ENCODE assay signal across 13 cellular contexts in the genomic region with DNA sequence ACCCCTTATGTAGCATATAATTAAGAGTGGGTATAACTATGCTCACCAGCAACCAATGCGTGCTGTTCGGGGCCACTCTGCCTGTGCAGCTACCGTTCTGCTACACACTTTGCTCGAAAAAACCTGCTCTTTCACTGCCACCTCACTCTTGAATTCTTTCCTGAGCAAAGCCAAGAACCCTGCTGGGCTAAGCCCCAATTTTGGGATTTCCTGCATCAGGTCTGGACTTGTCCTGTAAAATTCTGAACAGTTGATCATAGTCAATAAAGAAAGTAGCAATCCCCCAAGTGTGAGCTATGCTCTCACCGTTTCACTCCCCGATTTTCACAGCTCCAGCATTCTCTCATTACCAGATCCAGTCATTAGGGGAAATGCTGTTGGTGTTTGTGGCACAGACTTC.
A peak's percentile ranks its signal among the peaks of the same experiment; 100 is the strongest.
DNase-seq lines count a peak whose midpoint lies in the region; ATAC-seq, FAIRE-seq and TF ChIP-seq lines count a peak whose summit lies in the region.
"Had no signal": no experiment of that assay in that cellular context is flagged by ENCODE, and none has a peak within 500 bp of the region (broad histone marks: within the 10 kb centered on the region; RNA-seq: fewer than 3 reads in every experiment).

No MANE protein-coding gene starts in this region.

- no peaks in the 10 kb centered on the region for H4K20me1 ChIP-seq in HepG2 (ENCODE audit: insufficient read depth, low read length)
- H4K20me1 ChIP-seq in mammary epithelial cell (ENCODE audit: insufficient read depth, low read length) = no peaks in the 10 kb centered on the region
- H4K20me1 ChIP-seq in PC-9 (ENCODE audit: insufficient read depth) = no peaks in the 10 kb centered on the region

- H3K27me3 ChIP-seq in HepG2 (ENCODE audit: control insufficient read depth in 1 of 2, insufficient read depth in 2 of 2, low read length in 2 of 2) = no peaks in the 10 kb centered on the region
- no peaks in the 10 kb centered on the region for H3K27me3 ChIP-seq in right lobe of liver
- no peaks in the 10 kb centered on the region for H3K27me3 ChIP-seq in mammary epithelial cell (ENCODE audit: insufficient read depth, low read length)
- H3K27me3 ChIP-seq in foreskin keratinocyte = no peaks in the 10 kb centered on the region
- H3K27me3 ChIP-seq in PC-9 (ENCODE audit: insufficient read depth, low read depth) = no peaks in the 10 kb centered on the region

- H3K4me3 ChIP-seq in HepG2 (replicated peaks in 1 of 3; ENCODE audit: insufficient read depth in 1 of 3, low read depth in 2 of 3, low read length in 3 of 3) (no peak overlapping the region), right lobe of liver (no peak overlapping the region), mammary epithelial cell (replicated peaks in 1 of 3; ENCODE audit: insufficient read depth in 1 of 3, low read depth in 2 of 3, low read length in 3 of 3) (no peak overlapping the region), PC-9 (no peak overlapping the region)
- H3K4me3 ChIP-seq: GM12878 had no signal

- H3K79me2 ChIP-seq in HepG2 (ENCODE audit: insufficient read depth, low read length) (no peaks in the 10 kb centered on the region), mammary epithelial cell (ENCODE audit: insufficient read depth, low read length) (no peaks in the 10 kb centered on the region), PC-9 (ENCODE audit: low read depth) (no peaks in the 10 kb centered on the region)

- H3K27ac ChIP-seq in HepG2 (ENCODE audit: extremely low read length, insufficient read depth, low read length) (no peak overlapping the region), right lobe of liver (no peak overlapping the region), mammary epithelial cell (ENCODE audit: insufficient read depth, low read depth, low read length) (no peak overlapping the region), foreskin keratinocyte (no peak overlapping the region), PC-9 (no peak overlapping the region)

- in situ Hi-C loops in HepG2 (cut with HindIII; ENCODE audit: extremely low pct_ligation_motif_present, low pct_unique_long_range_greater_than_20kb) = no loop called here
- in situ Hi-C loops in mammary epithelial cell (cut with MboI; ENCODE audit: low sequenced_read_pairs in 2 of 2) = no loop called here

- dilution Hi-C loops in mammary epithelial cell (cut with HindIII; ENCODE audit: low sequenced_read_pairs) = no loop called here

- TF ChIP-seq EP300 in HepG2 (IDR thresholded peaks at IDR 0.05; ENCODE audit: low read depth in 2 of 2, low read length in 2 of 2) (no peak), HepG2 (CRISPR knock-in tag; IDR thresholded peaks at IDR 0.05; ENCODE audit: borderline replicate concordance) (no peak)

- POLR2A ChIA-PET in HepG2 (lab: Yijun Ruan, JAX) (no interaction called here), PC-9 (lab: Charles Lee; ENCODE audit: unreplicated experiment) (no interaction called here)

- H3K9ac ChIP-seq in HepG2 (ENCODE audit: insufficient read depth, low read depth, low read length) (no peak overlapping the region), mammary epithelial cell (ENCODE audit: insufficient read depth, low read length) (no peak overlapping the region)

- no peak for TF ChIP-seq RAD21 in HepG2 (CRISPR knock-in tag; IDR thresholded peaks at IDR 0.05)

- BruUV-seq in HepG2 (replicated peaks; lab: Mats Ljungman, UMichigan) (TSS peak; percentile 43), mammary epithelial cell (replicated peaks; lab: Mats Ljungman, UMichigan) (no TSS peak), PC-9 (replicated peaks; lab: Mats Ljungman, UMichigan) (no TSS peak)

- H3K4me2 ChIP-seq in HepG2 (ENCODE audit: low read depth, low read length) (no peak overlapping the region), mammary epithelial cell (ENCODE audit: insufficient read depth, low read depth, low read length) (peak overlapping the region; percentile 51), PC-9 (no peak overlapping the region)

- no peaks in the 10 kb centered on the region for H3F3A ChIP-seq in PC-9 (ENCODE audit: insufficient read depth, low read depth)

- no peak for DNase-seq in HepG2 (ENCODE audit: low spot score)
- no peak for DNase-seq in right lobe of liver
- DNase-seq in mammary epithelial cell = peak; percentile 60
- DNase-seq in foreskin keratinocyte = peak; percentile 34 to 57
- no peak for DNase-seq in cardiac septum (ENCODE audit: low spot score)
- no peak for DNase-seq in PC-9
- no peak for DNase-seq in HUDEP-2 (lab: John Stamatoyannopoulos, UW; ENCODE audit: unreplicated experiment in 76 of 76)
- DNase-seq: 8988T; CD4-positive, alpha-beta T cell; DMS79; GOT3; H9 had no signal

- H3K9me2 ChIP-seq in PC-9 (ENCODE audit: insufficient read depth) = no peaks in the 10 kb centered on the region

- H3K9me3 ChIP-seq in HepG2 (ENCODE audit: low read length) = no peaks in the 10 kb centered on the region
- H3K9me3 ChIP-seq in right lobe of liver = no peaks in the 10 kb centered on the region
- H3K9me3 ChIP-seq in mammary epithelial cell (replicated peaks; ENCODE audit: insufficient read depth, low read length) = no peaks in the 10 kb centered on the region
- no peaks in the 10 kb centered on the region for H3K9me3 ChIP-seq in PC-9 (ENCODE audit: insufficient read depth, low read depth)

- TF ChIP-seq POLR2A in HepG2 (IDR thresholded peaks at IDR 0.05; ENCODE audit: insufficient read depth in 1 of 2, low read depth in 2 of 2, low read length in 2 of 2) (no peak), right lobe of liver (IDR thresholded peaks at IDR 0.05) (no peak)

- H2AFZ ChIP-seq in HepG2 (ENCODE audit: low read length) (no peak overlapping the region), mammary epithelial cell (ENCODE audit: low read depth, low read length) (peak overlapping the region; percentile 2), PC-9 (no peak overlapping the region)

- intact Hi-C loops in HepG2 (cut with micrococcal nuclease; ENCODE audit: unreplicated experiment) = no loop called here
- intact Hi-C loops in right lobe of liver (cut with DNase I) = no loop called here
- intact Hi-C loops in mammary epithelial cell (cut with micrococcal nuclease) = no loop called here
- intact Hi-C loops in cardiac septum (cut with DNase I) = no loop called here
- intact Hi-C loops in PC-9 (cut with micrococcal nuclease; ENCODE audit: unreplicated experiment) = no loop called here

- CTCF ChIA-PET in HepG2 (lab: Yijun Ruan, JAX; ENCODE audit: low intra/inter-chr PET ratio, low total read pairs) = no interaction called here
- CTCF ChIA-PET in mammary epithelial cell (lab: Charles Lee; ENCODE audit: low non-redundant PET) = no interaction called here
- CTCF ChIA-PET in PC-9 (lab: Charles Lee) = no interaction called here

- no peak for FAIRE-seq in HepG2 (lab: Jason Lieb, UNC)
- FAIRE-seq: GM12878 had no signal

- H3K4me1 ChIP-seq in HepG2 (ENCODE audit: insufficient read depth, low read length) = no peaks in the 10 kb centered on the region
- H3K4me1 ChIP-seq in right lobe of liver = no peaks in the 10 kb centered on the region
- peaks cover 13% of the 10 kb centered on the region for H3K4me1 ChIP-seq in mammary epithelial cell (ENCODE audit: insufficient read depth, low read length)
- H3K4me1 ChIP-seq in foreskin keratinocyte = no peaks in the 10 kb centered on the region
- H3K4me1 ChIP-seq in PC-9 (replicated peaks; ENCODE audit: insufficient read depth) = no peaks in the 10 kb centered on the region

- H3K36me3 ChIP-seq in HepG2 (replicated peaks in 1 of 2; ENCODE audit: control insufficient read depth in 1 of 2, insufficient read depth in 2 of 2, low read length in 2 of 2) (no peaks in the 10 kb centered on the region), right lobe of liver (no peaks in the 10 kb centered on the region), mammary epithelial cell (ENCODE audit: insufficient read depth, low read length) (no peaks in the 10 kb centered on the region), PC-9 (ENCODE audit: low read depth) (no peaks in the 10 kb centered on the region)

- TF ChIP-seq CTCF in HepG2 (CRISPR knock-in tag; IDR thresholded peaks at IDR 0.05) (no peak), right lobe of liver (IDR thresholded peaks at IDR 0.05) (no peak), mammary epithelial cell (conservative IDR thresholded peaks at IDR 0.05 in 1 of 2, IDR thresholded peaks at IDR 0.05 in 1 of 2; ENCODE audit: extremely low read depth in 1 of 2, insufficient read depth in 1 of 2, low read depth in 1 of 2, low read length in 2 of 2) (no peak), foreskin keratinocyte (conservative IDR thresholded peaks at IDR 0.05) (no peak), PC-9 (conservative IDR thresholded peaks at IDR 0.05) (no peak)

- 93% methylated on average over 6 of the region's 6 CpGs for WGBS in HepG2 (ENCODE audit: low lambda C conversion rate)
- 91% methylated on average over 6 of the region's 6 CpGs for WGBS in right lobe of liver (ENCODE audit: insufficient coverage, low coverage, low lambda C conversion rate, missing lambda C conversion rate)
- 47% methylated on average over 6 of the region's 6 CpGs for WGBS in mammary epithelial cell (ENCODE audit: low coverage, missing lambda C conversion rate)

- ATAC-seq in HepG2 = no peak
- ATAC-seq in right lobe of liver = no peak
- ATAC-seq in foreskin keratinocyte = peak; percentile 66
- ATAC-seq: GM12878 had no signal

TF ChIP-seq in HepG2, 621 proteins besides CTCF, POLR2A, EP300 and RAD21 (continues in another document):
- TF ChIP-seq SP140L (CRISPR knock-in tag; IDR thresholded peaks at IDR 0.05; ENCODE audit: borderline replicate concordance) = no peak

Comparison
In these comparisons a context has a peak if more than half of its experiments do, and no peak if none do; other contexts are left out.
1. DNase-seq: peak in mammary epithelial cell (single experiment) and foreskin keratinocyte (2 of 2); none in HepG2 (single experiment), right lobe of liver (0 of 3), cardiac septum (single experiment), PC-9 (0 of 2) and HUDEP-2 (0 of 76).